17 cellular contexts compared by ENCODE assay signal in the genomic region with DNA sequence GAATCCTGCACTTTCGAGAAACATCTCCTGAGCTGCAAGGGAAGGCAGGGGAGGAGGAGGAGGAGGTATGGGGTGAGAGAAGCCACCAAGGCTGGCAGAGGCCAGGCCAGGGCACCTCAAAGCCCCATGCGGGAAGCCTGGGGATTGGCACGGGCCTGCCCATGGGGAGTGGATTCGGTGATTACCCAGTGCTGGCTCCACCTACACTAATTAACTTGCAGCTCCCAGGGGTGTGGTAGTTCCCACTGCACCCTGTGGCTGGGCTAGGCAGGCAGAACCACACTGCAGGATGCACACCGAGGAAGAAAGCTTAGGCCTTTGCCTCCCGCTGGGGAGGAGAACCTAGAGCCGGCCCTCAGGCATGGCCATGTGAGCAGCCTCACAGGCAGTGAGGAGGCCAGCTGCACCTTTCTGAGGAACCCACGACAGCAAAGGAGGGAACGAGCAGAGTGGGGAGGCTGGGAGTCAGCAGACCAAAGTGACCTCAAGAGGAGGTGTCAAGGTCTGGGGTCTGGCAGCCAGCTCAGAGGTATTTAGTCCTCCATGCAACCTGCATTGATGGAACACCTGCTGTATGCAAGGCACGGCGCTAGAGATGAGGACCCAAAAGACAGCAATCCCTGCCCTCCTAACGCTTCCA. TPM values are rescaled to one million over a fixed set of nuclear protein-coding genes. Genes with fewer than 3 reads are reported as not detected.
"Had no signal": no experiment of that assay in that cellular context is flagged by ENCODE, and none has a peak within 500 bp of the region (broad histone marks: within the 10 kb centered on the region; RNA-seq: fewer than 3 reads in every experiment).

No MANE protein-coding gene starts in this region.

- H3K27ac Mint-ChIP-seq: activated naive CD8-positive, alpha-beta T cell; stimulated activated memory B cell treated with anti-CD40 and anti-IgM and Interleukin-4, amounts not matched to agents 10 μg/mL and 1 μg/mL and 100 μg/mL, for 72 hours had no signal

- H3K27me3 ChIP-seq: breast epithelium had no signal

- H3K4me3 ChIP-seq: breast epithelium, esophagus muscularis mucosa, SK-N-MC, smooth muscle cell had no signal

- H3K36me3 Mint-ChIP-seq: activated naive CD8-positive, alpha-beta T cell; stimulated activated memory B cell treated with anti-CD40 and anti-IgM and Interleukin-4, amounts not matched to agents 10 μg/mL and 1 μg/mL and 100 μg/mL, for 72 hours had no signal

- H3K27ac ChIP-seq: breast epithelium, esophagus muscularis mucosa, SK-N-MC, VCaP had no signal

- DNase-seq: activated CD4-positive, alpha-beta T cell treated with anti-CD3 and anti-CD28 coated beads for 48 hours; activated gamma-delta T cell; activated T-cell treated with anti-CD3 and anti-CD28 coated beads, Interleukin-2, amount 50 U/mL, for 1 hour; amygdala; mesendoderm; T-helper 1 cell; trophoblast cell had no signal

- H3K4me3 Mint-ChIP-seq: activated naive CD8-positive, alpha-beta T cell; stimulated activated memory B cell treated with anti-CD40 and anti-IgM and Interleukin-4, amounts not matched to agents 10 μg/mL and 1 μg/mL and 100 μg/mL, for 72 hours had no signal

- H3K4me1 Mint-ChIP-seq: stimulated activated memory B cell treated with anti-CD40 and anti-IgM and Interleukin-4, amounts not matched to agents 10 μg/mL and 1 μg/mL and 100 μg/mL, for 72 hours had no signal

- H3K4me2 ChIP-seq: smooth muscle cell had no signal

- H3K36me3 ChIP-seq: breast epithelium, esophagus muscularis mucosa had no signal

- H3K9me3 Mint-ChIP-seq: stimulated activated memory B cell treated with anti-CD40 and anti-IgM and Interleukin-4, amounts not matched to agents 10 μg/mL and 1 μg/mL and 100 μg/mL, for 72 hours had no signal

- H3K4me1 ChIP-seq: breast epithelium, esophagus muscularis mucosa had no signal

- ATAC-seq: left lobe of liver; stimulated activated memory B cell treated with anti-CD40 and anti-IgM and Interleukin-4, amounts not matched to agents 10 μg/mL and 1 μg/mL and 100 μg/mL, for 72 hours had no signal

- H3K9me3 ChIP-seq: breast epithelium, esophagus muscularis mucosa had no signal

RNA-seq across cellular contexts. Expression of gene GRID1, which starts 27.2 kb away (rescaled TPM):
- total RNA-seq: activated CD8-positive, alpha-beta memory T cell treated with anti-CD3 and anti-CD28 coated beads for 36 hours; fibroblast of villous mesenchyme had no signal
